ENCODE assay signal across 11 cellular contexts in genomic region chr12:53004582-53004981, GRCh38. TPM values are rescaled to one million over a fixed set of nuclear protein-coding genes. Genes with fewer than 3 reads are reported as not detected.
DNase-seq lines count a peak whose midpoint lies in the region; ATAC-seq and TF ChIP-seq lines count a peak whose summit lies in the region.
"Had no signal": no experiment of that assay in that cellular context is flagged by ENCODE, and none has a peak within 500 bp of the region (broad histone marks: within the 10 kb centered on the region; RNA-seq: fewer than 3 reads in every experiment).

No MANE protein-coding gene starts in this region.

- H3K36me3 Mint-ChIP-seq in type B pancreatic cell = peaks cover 10% of the 10 kb centered on the region

- ATAC-seq in Right ventricle myocardium superior (ENCODE audit: poor library complexity) (no peak), GM19328 (IDR thresholded peaks at IDR 0.05; ENCODE audit: unreplicated experiment) (no peak)
- ATAC-seq: left cardiac atrium had no signal

- no peak overlapping the region for H3K4me3 ChIP-seq in cardiac muscle cell
- H3K4me3 ChIP-seq in SK-N-MC = peak overlapping the region; percentile 98
- peak overlapping the region; percentile 6 for H3K4me3 ChIP-seq in fibroblast of the aortic adventitia (ENCODE audit: low read depth, low read length)

- peaks cover 4% of the 10 kb centered on the region for H3K27me3 Mint-ChIP-seq in type B pancreatic cell

- H3K36me3 ChIP-seq in cardiac muscle cell (no peaks in the 10 kb centered on the region), SK-N-MC (ENCODE audit: insufficient read depth, low read length) (peaks cover 23% of the 10 kb centered on the region)

- no peaks in the 10 kb centered on the region for H3K9me3 Mint-ChIP-seq in type B pancreatic cell

- H3K27me3 ChIP-seq in cardiac muscle cell = no peaks in the 10 kb centered on the region
- H3K27me3 ChIP-seq: testis had no signal

- peak overlapping the region; percentile 45 for H3K27ac ChIP-seq in cardiac muscle cell
- H3K27ac ChIP-seq in SK-N-MC = peak overlapping the region; percentile 91

- peaks cover 19% of the 10 kb centered on the region for H3K4me1 ChIP-seq in cardiac muscle cell (ENCODE audit: low read depth)

- H3K4me3 Mint-ChIP-seq in type B pancreatic cell = peak overlapping the region; percentile 85

- H3K27ac Mint-ChIP-seq in type B pancreatic cell = peak overlapping the region; percentile 78

- no peaks in the 10 kb centered on the region for H3K9me3 ChIP-seq in cardiac muscle cell (ENCODE audit: low read depth)
- H3K9me3 ChIP-seq in SK-N-MC (ENCODE audit: low read depth, low read length) = no peaks in the 10 kb centered on the region
- H3K9me3 ChIP-seq: testis had no signal

- peaks cover 28% of the 10 kb centered on the region for H3K4me1 Mint-ChIP-seq in type B pancreatic cell (ENCODE audit: unreplicated experiment)

- TF ChIP-seq CTCF in cardiac muscle cell (IDR thresholded peaks at IDR 0.05; ENCODE audit: low read depth, low read length) (no peak), fibroblast of the aortic adventitia (IDR thresholded peaks at IDR 0.05; ENCODE audit: insufficient read depth, low read length) (no peak), type B pancreatic cell (conservative IDR thresholded peaks at IDR 0.05) (no peak)

- DNase-seq in cardiac muscle cell (ENCODE audit: low read depth in 1 of 2, low spot score in 1 of 2) = peak; percentile 17 to 43
- DNase-seq in Right ventricle myocardium superior = no peak
- DNase-seq in SK-N-MC (ENCODE audit: low read depth, low spot score) = no peak
- DNase-seq in fibroblast of the aortic adventitia (ENCODE audit: low read depth) = peak; percentile 55
- DNase-seq in type B pancreatic cell (ENCODE audit: extremely low spot score, unreplicated experiment) = no peak
- DNase-seq in hippocampal formation (lab: John Stamatoyannopoulos, UW) = no peak
- DNase-seq in NCI-H524 (lab: John Stamatoyannopoulos, UW) = no peak
- DNase-seq: NCI-H524 treated with DMSO at 0.1 percent for 48 hours, testis had no signal

- intact Hi-C loops in Right ventricle myocardium superior (cut with DNase I) = no loop called here

- peak overlapping the region; percentile 91 for H3K9ac ChIP-seq in SK-N-MC (ENCODE audit: insufficient read length)

RNA-seq across cellular contexts. Expression of gene EIF4B, which starts 1.7 kb away (rescaled TPM):
- 374 and 722 TPM in 2 replicates for total RNA-seq in cardiac muscle cell
- polyA plus RNA-seq in cardiac muscle cell = 50.0 and 81.5 TPM in 2 replicates
- total RNA-seq in Right ventricle myocardium superior = 434 TPM
- total RNA-seq in fibroblast of the aortic adventitia (ENCODE audit: low replicate concordance) = 1,016 and 1,876 TPM in 2 replicates
- 450 and 521 TPM in 2 replicates for total RNA-seq in type B pancreatic cell (ENCODE audit: low replicate concordance)

RNA-seq across cellular contexts. Expression of gene TNS2, which starts 45.3 kb away (rescaled TPM):
- 3.9 and 4.5 TPM in 2 replicates for total RNA-seq in cardiac muscle cell
- polyA plus RNA-seq in cardiac muscle cell = 2.2 and 5.1 TPM in 2 replicates
- 107 TPM for total RNA-seq in Right ventricle myocardium superior
- total RNA-seq in fibroblast of the aortic adventitia (ENCODE audit: low replicate concordance) = 60.5 and 77.4 TPM in 2 replicates
- 3.5 and 21.8 TPM in 2 replicates for total RNA-seq in type B pancreatic cell (ENCODE audit: low replicate concordance)

RNA-seq across cellular contexts. Expression of gene KRT18, which starts 55.7 kb away (rescaled TPM):
- total RNA-seq in cardiac muscle cell = 310 and 601 TPM in 2 replicates
- polyA plus RNA-seq in cardiac muscle cell = 472 and 838 TPM in 2 replicates
- 7.0 TPM for total RNA-seq in Right ventricle myocardium superior
- total RNA-seq in fibroblast of the aortic adventitia (ENCODE audit: low replicate concordance) = 26.8 and 188 TPM in 2 replicates
- 480 and 1,293 TPM in 2 replicates for total RNA-seq in type B pancreatic cell (ENCODE audit: low replicate concordance)

Comparison
In these comparisons a context has a peak if more than half of its experiments do, and no peak if none do; other contexts are left out.
1. DNase-seq: peak in cardiac muscle cell (2 of 2) and fibroblast of the aortic adventitia (single experiment); none in Right ventricle myocardium superior (single experiment), SK-N-MC (single experiment), type B pancreatic cell (single experiment), hippocampal formation (0 of 2) and NCI-H524 (0 of 2).